ENCODE assay signal across 1 cellular context in genomic region chrX:51852621-51853020, GRCh38.
TF ChIP-seq lines count a peak whose summit lies in the region.

No MANE protein-coding gene starts in this region.

TF ChIP-seq in GM23338, 12 proteins besides CTCF, POLR2A, EP300 and RAD21 (continued from another document):
- TF ChIP-seq, protein P1, sequence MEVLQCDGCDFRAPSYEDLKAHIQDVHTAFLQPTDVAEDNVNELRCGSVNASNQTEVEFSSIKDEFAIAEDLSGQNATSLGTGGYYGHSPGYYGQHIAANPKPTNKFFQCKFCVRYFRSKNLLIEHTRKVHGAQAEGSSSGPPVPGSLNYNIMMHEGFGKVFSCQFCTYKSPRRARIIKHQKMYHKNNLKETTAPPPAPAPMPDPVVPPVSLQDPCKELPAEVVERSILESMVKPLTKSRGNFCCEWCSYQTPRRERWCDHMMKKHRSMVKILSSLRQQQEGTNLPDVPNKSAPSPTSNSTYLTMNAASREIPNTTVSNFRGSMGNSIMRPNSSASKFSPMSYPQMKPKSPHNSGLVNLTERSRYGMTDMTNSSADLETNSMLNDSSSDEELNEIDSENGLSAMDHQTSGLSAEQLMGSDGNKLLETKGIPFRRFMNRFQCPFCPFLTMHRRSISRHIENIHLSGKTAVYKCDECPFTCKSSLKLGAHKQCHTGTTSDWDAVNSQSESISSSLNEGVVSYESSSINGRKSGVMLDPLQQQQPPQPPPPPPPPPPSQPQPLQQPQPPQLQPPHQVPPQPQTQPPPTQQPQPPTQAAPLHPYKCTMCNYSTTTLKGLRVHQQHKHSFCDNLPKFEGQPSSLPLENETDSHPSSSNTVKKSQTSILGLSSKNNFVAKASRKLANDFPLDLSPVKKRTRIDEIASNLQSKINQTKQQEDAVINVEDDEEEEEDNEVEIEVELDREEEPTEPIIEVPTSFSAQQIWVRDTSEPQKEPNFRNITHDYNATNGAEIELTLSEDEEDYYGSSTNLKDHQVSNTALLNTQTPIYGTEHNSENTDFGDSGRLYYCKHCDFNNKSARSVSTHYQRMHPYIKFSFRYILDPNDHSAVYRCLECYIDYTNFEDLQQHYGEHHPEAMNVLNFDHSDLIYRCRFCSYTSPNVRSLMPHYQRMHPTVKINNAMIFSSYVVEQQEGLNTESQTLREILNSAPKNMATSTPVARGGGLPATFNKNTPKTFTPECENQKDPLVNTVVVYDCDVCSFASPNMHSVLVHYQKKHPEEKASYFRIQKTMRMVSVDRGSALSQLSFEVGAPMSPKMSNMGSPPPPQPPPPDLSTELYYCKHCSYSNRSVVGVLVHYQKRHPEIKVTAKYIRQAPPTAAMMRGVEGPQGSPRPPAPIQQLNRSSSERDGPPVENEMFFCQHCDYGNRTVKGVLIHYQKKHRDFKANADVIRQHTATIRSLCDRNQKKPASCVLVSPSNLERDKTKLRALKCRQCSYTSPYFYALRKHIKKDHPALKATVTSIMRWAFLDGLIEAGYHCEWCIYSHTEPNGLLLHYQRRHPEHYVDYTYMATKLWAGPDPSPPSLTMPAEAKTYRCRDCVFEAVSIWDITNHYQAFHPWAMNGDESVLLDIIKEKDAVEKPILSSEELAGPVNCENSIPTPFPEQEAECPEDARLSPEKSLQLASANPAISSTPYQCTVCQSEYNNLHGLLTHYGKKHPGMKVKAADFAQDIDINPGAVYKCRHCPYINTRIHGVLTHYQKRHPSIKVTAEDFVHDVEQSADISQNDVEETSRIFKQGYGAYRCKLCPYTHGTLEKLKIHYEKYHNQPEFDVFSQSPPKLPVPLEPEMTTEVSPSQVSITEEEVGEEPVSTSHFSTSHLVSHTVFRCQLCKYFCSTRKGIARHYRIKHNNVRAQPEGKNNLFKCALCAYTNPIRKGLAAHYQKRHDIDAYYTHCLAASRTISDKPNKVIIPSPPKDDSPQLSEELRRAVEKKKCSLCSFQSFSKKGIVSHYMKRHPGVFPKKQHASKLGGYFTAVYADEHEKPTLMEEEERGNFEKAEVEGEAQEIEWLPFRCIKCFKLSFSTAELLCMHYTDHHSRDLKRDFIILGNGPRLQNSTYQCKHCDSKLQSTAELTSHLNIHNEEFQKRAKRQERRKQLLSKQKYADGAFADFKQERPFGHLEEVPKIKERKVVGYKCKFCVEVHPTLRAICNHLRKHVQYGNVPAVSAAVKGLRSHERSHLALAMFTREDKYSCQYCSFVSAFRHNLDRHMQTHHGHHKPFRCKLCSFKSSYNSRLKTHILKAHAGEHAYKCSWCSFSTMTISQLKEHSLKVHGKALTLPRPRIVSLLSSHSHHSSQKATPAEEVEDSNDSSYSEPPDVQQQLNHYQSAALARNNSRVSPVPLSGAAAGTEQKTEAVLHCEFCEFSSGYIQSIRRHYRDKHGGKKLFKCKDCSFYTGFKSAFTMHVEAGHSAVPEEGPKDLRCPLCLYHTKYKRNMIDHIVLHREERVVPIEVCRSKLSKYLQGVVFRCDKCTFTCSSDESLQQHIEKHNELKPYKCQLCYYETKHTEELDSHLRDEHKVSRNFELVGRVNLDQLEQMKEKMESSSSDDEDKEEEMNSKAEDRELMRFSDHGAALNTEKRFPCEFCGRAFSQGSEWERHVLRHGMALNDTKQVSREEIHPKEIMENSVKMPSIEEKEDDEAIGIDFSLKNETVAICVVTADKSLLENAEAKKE (CRISPR knock-in tag; IDR thresholded peaks at IDR 0.05): no peak
- no peak for TF ChIP-seq NANOG (IDR thresholded peaks at IDR 0.05; ENCODE audit: borderline replicate concordance)
